In genomic region chr20:1863296-1863695, GRCh38 we compare ENCODE assay signal across 1 cellular context.
A peak's percentile ranks its signal among the peaks of the same experiment; 100 is the strongest.
TF ChIP-seq lines count a peak whose summit lies in the region.

No MANE protein-coding gene starts in this region.

TF ChIP-seq in HEK293, 187 proteins besides CTCF, POLR2A, EP300 and RAD21 (continued from another document):
- TF ChIP-seq ZNF513 (tag by site-specific recombination; IDR thresholded peaks at IDR 0.05): no peak
- no peak for TF ChIP-seq ZNF433 (tag by site-specific recombination; IDR thresholded peaks at IDR 0.05; ENCODE audit: low read depth)
- 0 out of 2 replicates have a peak, but pooled peaks have one; percentile 10 for TF ChIP-seq ZNF398 (tag by site-specific recombination; IDR thresholded peaks at IDR 0.05)
- no peak for TF ChIP-seq ZNF544 (tag by site-specific recombination; IDR thresholded peaks at IDR 0.05)
- no peak for TF ChIP-seq ZNF423 (tag by site-specific recombination; IDR thresholded peaks at IDR 0.05)
- TF ChIP-seq ZNF366 (tag by site-specific recombination; conservative IDR thresholded peaks at IDR 0.05): no peak; the same call in 1 of the 2 replicates
- TF ChIP-seq SP7 (tag by site-specific recombination; IDR thresholded peaks at IDR 0.05): 0 out of 2 replicates have a peak, but pooled peaks have one; percentile 24
- no peak for TF ChIP-seq ZNF16 (tag by site-specific recombination; IDR thresholded peaks at IDR 0.05; ENCODE audit: low read depth)
- peak; percentile 50; the same call in 1 of the 2 replicates for TF ChIP-seq ATF2 (tag by site-specific recombination; IDR thresholded peaks at IDR 0.05; ENCODE audit: low read depth)
- TF ChIP-seq KLF7 (tag by site-specific recombination; IDR thresholded peaks at IDR 0.05; ENCODE audit: borderline replicate concordance): no peak
- no peak for TF ChIP-seq ZNF677 (tag by site-specific recombination; IDR thresholded peaks at IDR 0.05)
- TF ChIP-seq ZNF354C (tag by site-specific recombination; IDR thresholded peaks at IDR 0.05; ENCODE audit: borderline replicate concordance, low read depth): no peak
- no peak for TF ChIP-seq ZBTB7A (tag by site-specific recombination; IDR thresholded peaks at IDR 0.05; ENCODE audit: low read depth)
- no peak for TF ChIP-seq KLF9 (tag by site-specific recombination; IDR thresholded peaks at IDR 0.05; ENCODE audit: low read depth)
- no peak for TF ChIP-seq ZNF658 (tag by site-specific recombination; IDR thresholded peaks at IDR 0.05)
- 0 out of 2 replicates have a peak, but pooled peaks have one; percentile 48 for TF ChIP-seq ZFP37 (tag by site-specific recombination; IDR thresholded peaks at IDR 0.05)
- no peak for TF ChIP-seq ZIC2 (tag by site-specific recombination; IDR thresholded peaks at IDR 0.05)
- no peak for TF ChIP-seq ZNF664 (tag by site-specific recombination; IDR thresholded peaks at IDR 0.05)
- no peak for TF ChIP-seq ZNF530 (tag by site-specific recombination; IDR thresholded peaks at IDR 0.05; ENCODE audit: low read depth)
- TF ChIP-seq ZBTB10 (tag by site-specific recombination; IDR thresholded peaks at IDR 0.05): no peak
- no peak for TF ChIP-seq HOXA7 (CRISPR knock-in tag; IDR thresholded peaks at IDR 0.05; ENCODE audit: borderline replicate concordance)
- peak; percentile 34 for TF ChIP-seq SETDB1 (IDR thresholded peaks at IDR 0.05; ENCODE audit: insufficient read length, low read length)
- TF ChIP-seq ZSCAN16 (tag by site-specific recombination; IDR thresholded peaks at IDR 0.05): no peak
- no peak for TF ChIP-seq ZNF223 (tag by site-specific recombination; IDR thresholded peaks at IDR 0.05)
- TF ChIP-seq ZSCAN23 (tag by site-specific recombination; IDR thresholded peaks at IDR 0.05): no peak
- no peak for TF ChIP-seq INSM2 (tag by site-specific recombination; IDR thresholded peaks at IDR 0.05)
- no peak for TF ChIP-seq ZNF561 (tag by site-specific recombination; IDR thresholded peaks at IDR 0.05; ENCODE audit: borderline replicate concordance)
- TF ChIP-seq ZNF335 (tag by site-specific recombination; conservative IDR thresholded peaks at IDR 0.05): no peak
- TF ChIP-seq ZFP3 (tag by site-specific recombination; IDR thresholded peaks at IDR 0.05; ENCODE audit: low read depth): peak; percentile 89
- no peak for TF ChIP-seq ZNF311 (tag by site-specific recombination; IDR thresholded peaks at IDR 0.05; ENCODE audit: borderline replicate concordance)
- no peak for TF ChIP-seq ZSCAN4 (tag by site-specific recombination; IDR thresholded peaks at IDR 0.05)
- no peak for TF ChIP-seq ZNF585B (tag by site-specific recombination; IDR thresholded peaks at IDR 0.05)
- TF ChIP-seq GLIS2 (tag by site-specific recombination; IDR thresholded peaks at IDR 0.05): no peak
- TF ChIP-seq ZNF184 (tag by site-specific recombination; IDR thresholded peaks at IDR 0.05): 0 out of 2 replicates have a peak, but pooled peaks have one; percentile 33
- TF ChIP-seq ZNF629 (tag by site-specific recombination; IDR thresholded peaks at IDR 0.05): peak; percentile 50; the same call in 1 of the 2 replicates
- TF ChIP-seq OSR2 (tag by site-specific recombination; IDR thresholded peaks at IDR 0.05): no peak
- no peak for TF ChIP-seq ZNF350 (tag by site-specific recombination; IDR thresholded peaks at IDR 0.05)
- TF ChIP-seq ZBTB17 (tag by site-specific recombination; IDR thresholded peaks at IDR 0.05): no peak
- TF ChIP-seq ZNF324 (tag by site-specific recombination; IDR thresholded peaks at IDR 0.05): no peak
- no peak for TF ChIP-seq ZNF596 (tag by site-specific recombination; IDR thresholded peaks at IDR 0.05)
- TF ChIP-seq ZNF785 (tag by site-specific recombination; IDR thresholded peaks at IDR 0.05): no peak
